In genomic region chr22:48898524-48899377, GRCh38 we compare ENCODE assay signal across 16 cellular contexts.
DNase-seq lines count a peak whose midpoint lies in the region; ATAC-seq and TF ChIP-seq lines count a peak whose summit lies in the region.
"Had no signal": no experiment of that assay in that cellular context is flagged by ENCODE, and none has a peak within 500 bp of the region (broad histone marks: within the 10 kb centered on the region; RNA-seq: fewer than 3 reads in every experiment).

No MANE protein-coding gene starts in this region.

- H3K27ac Mint-ChIP-seq in osteocyte (ENCODE audit: unreplicated experiment): no peak overlapping the region
- H3K27ac Mint-ChIP-seq: IgD-negative memory B cell had no signal

- no peak for TF ChIP-seq CTCF in colonic mucosa (IDR thresholded peaks at IDR 0.05)
- no peak for TF ChIP-seq CTCF in osteocyte (IDR thresholded peaks at IDR 0.05)
- no peak for TF ChIP-seq CTCF in SK-N-SH (IDR thresholded peaks at IDR 0.05)
- no peak for TF ChIP-seq CTCF in mammary epithelial cell (conservative IDR thresholded peaks at IDR 0.05 in 1 of 2, IDR thresholded peaks at IDR 0.05 in 1 of 2; ENCODE audit: extremely low read depth in 1 of 2, insufficient read depth in 1 of 2, low read depth in 1 of 2, low read length in 2 of 2)

- H3K9ac ChIP-seq in colonic mucosa (ENCODE audit: low read depth in 2 of 2, low read length in 2 of 2) (no peak overlapping the region), SK-N-SH (no peak overlapping the region), mammary epithelial cell (ENCODE audit: insufficient read depth, low read length) (no peak overlapping the region)
- H3K9ac ChIP-seq: BLaER1 treated with 17β-estradiol and CSF1 and Interleukin-3, amounts not matched to agents 10 nM and 100 nM had no signal

- H2AFZ ChIP-seq in SK-N-SH (ENCODE audit: low read depth): no peak overlapping the region
- no peak overlapping the region for H2AFZ ChIP-seq in mammary epithelial cell (ENCODE audit: low read depth, low read length)

- no peaks in the 10 kb centered on the region for H3K9me3 ChIP-seq in colonic mucosa
- H3K9me3 ChIP-seq in SK-N-SH: no peaks in the 10 kb centered on the region
- peaks cover 58% of the 10 kb centered on the region for H3K9me3 ChIP-seq in mammary epithelial cell (replicated peaks; ENCODE audit: insufficient read depth, low read length)
- H3K9me3 ChIP-seq: A549; BLaER1 treated with 17β-estradiol and CSF1 and Interleukin-3, amounts not matched to agents 10 nM and 100 nM had no signal

- no peaks in the 10 kb centered on the region for H3K9me2 ChIP-seq in SK-N-SH

- TF ChIP-seq RAD21 in SK-N-SH (IDR thresholded peaks at IDR 0.05; ENCODE audit: low read length): no peak

- H3K36me3 ChIP-seq in H7 (replicated peaks; ENCODE audit: control insufficient read depth, insufficient read depth, low read length): no peaks in the 10 kb centered on the region
- H3K36me3 ChIP-seq in colonic mucosa: no peaks in the 10 kb centered on the region
- H3K36me3 ChIP-seq in SK-N-SH (replicated peaks in 1 of 2; ENCODE audit: control insufficient read depth in 1 of 2, insufficient read depth in 2 of 2, low read length in 1 of 2): no peaks in the 10 kb centered on the region
- no peaks in the 10 kb centered on the region for H3K36me3 ChIP-seq in mammary epithelial cell (ENCODE audit: insufficient read depth, low read length)
- H3K36me3 ChIP-seq: BLaER1 treated with 17β-estradiol and CSF1 and Interleukin-3, amounts not matched to agents 10 nM and 100 nM had no signal

- H3K36me3 Mint-ChIP-seq in osteocyte (ENCODE audit: unreplicated experiment): no peaks in the 10 kb centered on the region
- H3K36me3 Mint-ChIP-seq: IgD-negative memory B cell had no signal

- H3K4me1 Mint-ChIP-seq in osteocyte (ENCODE audit: unreplicated experiment): no peaks in the 10 kb centered on the region
- H3K4me1 Mint-ChIP-seq: IgD-negative memory B cell had no signal

- DNase-seq in activated T-cell treated with anti-CD3 and anti-CD28 coated beads, Interleukin-2, amount 50 U/mL, for 1 hour: peak; percentile 8
- DNase-seq in activated T-cell treated with anti-CD3 and anti-CD28 coated beads for 4 hours (no peak), H7 (peak; percentile 26), colonic mucosa (peak; percentile 9), osteocyte (ENCODE audit: extremely low spot score, unreplicated experiment) (peak; percentile 77), SK-N-SH (no peak), mammary epithelial cell (no peak)
- DNase-seq: Kasumi-1, NCI-H1105, NCI-H187 treated with DMSO at 0.1 percent for 48 hours, NCI-H526 treated with DMSO at 0.1 percent for 48 hours, SHP77 treated with DMSO at 0.1 percent for 48 hours had no signal

- no peaks in the 10 kb centered on the region for H3K27me3 Mint-ChIP-seq in osteocyte (ENCODE audit: unreplicated experiment)
- H3K27me3 Mint-ChIP-seq: IgD-negative memory B cell had no signal

- H3K79me2 ChIP-seq in SK-N-SH (ENCODE audit: insufficient read depth) (no peaks in the 10 kb centered on the region), mammary epithelial cell (ENCODE audit: insufficient read depth, low read length) (no peaks in the 10 kb centered on the region)

- POLR2A ChIA-PET in SK-N-SH (lab: Yijun Ruan, JAX): interaction anchor here (0.6 kb wide), 1 partner anchor 20 kb away, joined by 3 read pairs; no protein-coding TSS in a partner anchor

- 39% methylated on average over 15 of the region's 22 CpGs for WGBS in SK-N-SH (ENCODE audit: low lambda C conversion rate)
- 68% methylated on average over 14 of the region's 22 CpGs for WGBS in mammary epithelial cell (ENCODE audit: low coverage, missing lambda C conversion rate)

- intact Hi-C loops in colonic mucosa (cut with DNase I) (no loop called here), mammary epithelial cell (cut with micrococcal nuclease) (no loop called here)

- H3K27me3 ChIP-seq in H7 (ENCODE audit: control insufficient read depth, insufficient read depth, low read length) (no peaks in the 10 kb centered on the region), colonic mucosa (no peaks in the 10 kb centered on the region), SK-N-SH (ENCODE audit: insufficient read depth) (peaks cover 8% of the 10 kb centered on the region; the same call in 1 of the 2 replicates), mammary epithelial cell (ENCODE audit: insufficient read depth, low read length) (no peaks in the 10 kb centered on the region)

- H3K9me3 Mint-ChIP-seq in osteocyte (ENCODE audit: unreplicated experiment): no peaks in the 10 kb centered on the region
- H3K9me3 Mint-ChIP-seq: IgD-negative memory B cell had no signal

- H3K4me3 ChIP-seq in H7 (ENCODE audit: insufficient read depth, low read depth, low read length) (no peak overlapping the region), colonic mucosa (no peak overlapping the region), SK-N-SH (ENCODE audit: low read depth in 2 of 2, low read length in 1 of 2) (no peak overlapping the region), mammary epithelial cell (replicated peaks in 1 of 3; ENCODE audit: insufficient read depth in 1 of 3, low read depth in 2 of 3, low read length in 3 of 3) (no peak overlapping the region)
- H3K4me3 ChIP-seq: A549; BLaER1 treated with 17β-estradiol and CSF1 and Interleukin-3, amounts not matched to agents 10 nM and 100 nM had no signal

- in situ Hi-C loops in mammary epithelial cell (cut with MboI; ENCODE audit: low sequenced_read_pairs in 2 of 2): no loop called here

- H3K4me2 ChIP-seq in SK-N-SH (no peak overlapping the region), mammary epithelial cell (ENCODE audit: insufficient read depth, low read depth, low read length) (no peak overlapping the region)
- H3K4me2 ChIP-seq: A549; BLaER1 treated with 17β-estradiol and CSF1 and Interleukin-3, amounts not matched to agents 10 nM and 100 nM had no signal

- H4K20me1 ChIP-seq in SK-N-SH (ENCODE audit: insufficient read depth): no peaks in the 10 kb centered on the region
- H4K20me1 ChIP-seq in mammary epithelial cell (ENCODE audit: insufficient read depth, low read length): no peaks in the 10 kb centered on the region

- no peak for ATAC-seq in HG03460 (IDR thresholded peaks at IDR 0.05; ENCODE audit: unreplicated experiment)
- ATAC-seq: A549 had no signal

- no peak for TF ChIP-seq EP300 in SK-N-SH (IDR thresholded peaks at IDR 0.05; ENCODE audit: borderline replicate concordance in 1 of 2, low read depth in 1 of 2, low read length in 1 of 2)

- no peaks in the 10 kb centered on the region for H3F3A ChIP-seq in SK-N-SH (replicated peaks; ENCODE audit: insufficient read depth)

- H3K4me3 Mint-ChIP-seq in osteocyte (ENCODE audit: unreplicated experiment): no peak overlapping the region
- H3K4me3 Mint-ChIP-seq: IgD-negative memory B cell had no signal

- BruUV-seq in mammary epithelial cell (replicated peaks; lab: Mats Ljungman, UMichigan): no TSS peak

- CTCF ChIA-PET in SK-N-SH (lab: Yijun Ruan, JAX): no interaction called here
- CTCF ChIA-PET in mammary epithelial cell (lab: Charles Lee; ENCODE audit: low non-redundant PET): no interaction called here

- dilution Hi-C loops in mammary epithelial cell (cut with HindIII; ENCODE audit: low sequenced_read_pairs): loop anchor here (5.0 kb wide), 2 partner anchors 79 to 251 kb away; no protein-coding TSS in a partner anchor

- no peak overlapping the region for H3K27ac ChIP-seq in colonic mucosa
- no peak overlapping the region for H3K27ac ChIP-seq in SK-N-SH (ENCODE audit: low read depth in 2 of 2, low read length in 1 of 2)
- no peak overlapping the region for H3K27ac ChIP-seq in mammary epithelial cell (ENCODE audit: insufficient read depth, low read depth, low read length)
- H3K27ac ChIP-seq: A549; BLaER1 treated with 17β-estradiol and CSF1 and Interleukin-3, amounts not matched to agents 10 nM and 100 nM had no signal

- H3K4me1 ChIP-seq in colonic mucosa (no peaks in the 10 kb centered on the region), SK-N-SH (ENCODE audit: control insufficient read depth in 1 of 2, insufficient read depth in 2 of 2, low read depth in 1 of 2, low read length in 1 of 2) (no peaks in the 10 kb centered on the region), mammary epithelial cell (ENCODE audit: insufficient read depth, low read length) (no peaks in the 10 kb centered on the region)
- H3K4me1 ChIP-seq: A549 had no signal

TF ChIP-seq in SK-N-SH, 30 proteins besides CTCF, POLR2A, EP300 and RAD21 (continues in another document):
- TF ChIP-seq TEAD4 (IDR thresholded peaks at IDR 0.05; ENCODE audit: borderline replicate concordance, insufficient read depth): no peak
- TF ChIP-seq NFIC (IDR thresholded peaks at IDR 0.05; ENCODE audit: borderline replicate concordance): no peak
- no peak for TF ChIP-seq POLR2AphosphoS5 (IDR thresholded peaks at IDR 0.05; ENCODE audit: low read depth, low read length)
- TF ChIP-seq, protein P1, sequence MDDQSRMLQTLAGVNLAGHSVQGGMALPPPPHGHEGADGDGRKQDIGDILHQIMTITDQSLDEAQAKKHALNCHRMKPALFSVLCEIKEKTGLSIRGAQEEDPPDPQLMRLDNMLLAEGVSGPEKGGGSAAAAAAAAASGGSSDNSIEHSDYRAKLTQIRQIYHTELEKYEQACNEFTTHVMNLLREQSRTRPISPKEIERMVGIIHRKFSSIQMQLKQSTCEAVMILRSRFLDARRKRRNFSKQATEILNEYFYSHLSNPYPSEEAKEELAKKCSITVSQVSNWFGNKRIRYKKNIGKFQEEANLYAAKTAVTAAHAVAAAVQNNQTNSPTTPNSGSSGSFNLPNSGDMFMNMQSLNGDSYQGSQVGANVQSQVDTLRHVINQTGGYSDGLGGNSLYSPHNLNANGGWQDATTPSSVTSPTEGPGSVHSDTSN (IDR thresholded peaks at IDR 0.05): no peak
- no peak for TF ChIP-seq NRF1 (IDR thresholded peaks at IDR 0.05; ENCODE audit: low read depth, low read length)
- no peak for TF ChIP-seq MXI1 (IDR thresholded peaks at IDR 0.05; ENCODE audit: low read depth, low read length)
- TF ChIP-seq GATA2 (CRISPR knock-in tag; IDR thresholded peaks at IDR 0.05): no peak
- TF ChIP-seq ZBTB33 (IDR thresholded peaks at IDR 0.05; ENCODE audit: borderline replicate concordance, low read depth): no peak
- no peak for TF ChIP-seq SIN3A (IDR thresholded peaks at IDR 0.05; ENCODE audit: borderline replicate concordance, low read depth, low read length)

Comparison
In these comparisons a context has a peak if more than half of its experiments do, and no peak if none do; other contexts are left out.
1. DNase-seq: peak in activated T-cell treated with anti-CD3 and anti-CD28 coated beads, Interleukin-2, amount 50 U/mL, for 1 hour (single experiment), H7 (single experiment), colonic mucosa (single experiment) and osteocyte (single experiment); none in activated T-cell treated with anti-CD3 and anti-CD28 coated beads for 4 hours (single experiment), SK-N-SH (single experiment) and mammary epithelial cell (single experiment).